11 cellular contexts compared by ENCODE assay signal in the genomic region with DNA sequence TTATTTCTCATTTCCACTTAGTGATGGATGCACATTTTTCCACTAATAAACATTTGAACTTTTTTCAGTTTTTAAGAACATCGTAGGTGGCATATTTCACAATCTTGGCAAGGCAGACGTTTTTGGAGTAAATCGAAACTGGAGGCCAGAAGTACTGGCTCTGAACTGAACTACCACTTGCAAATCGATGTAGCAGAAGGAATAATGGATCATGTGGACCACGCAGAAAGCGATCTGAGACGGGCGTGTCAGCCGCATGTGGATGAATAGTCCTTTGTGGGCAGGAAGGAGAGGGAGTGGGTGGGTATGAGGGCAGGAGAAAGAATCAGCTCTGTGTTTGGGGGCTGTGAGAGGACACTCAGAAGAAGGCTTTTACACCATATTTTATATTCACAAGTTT.
DNase-seq lines count a peak whose midpoint lies in the region; ATAC-seq and TF ChIP-seq lines count a peak whose summit lies in the region.
"Had no signal": no experiment of that assay in that cellular context is flagged by ENCODE, and none has a peak within 500 bp of the region (broad histone marks: within the 10 kb centered on the region; RNA-seq: fewer than 3 reads in every experiment).

No MANE protein-coding gene starts in this region.

- H3K27ac Mint-ChIP-seq in activated naive CD8-positive, alpha-beta T cell treated with anti-CD3 and anti-CD28 coated beads for 36 hours = no peak overlapping the region
- H3K27ac Mint-ChIP-seq: CD4-positive, alpha-beta memory T cell had no signal

- no peak overlapping the region for H3K4me3 Mint-ChIP-seq in activated naive CD8-positive, alpha-beta T cell treated with anti-CD3 and anti-CD28 coated beads for 36 hours
- H3K4me3 Mint-ChIP-seq: CD4-positive, alpha-beta memory T cell had no signal

- no peaks in the 10 kb centered on the region for H3K4me1 Mint-ChIP-seq in activated naive CD8-positive, alpha-beta T cell treated with anti-CD3 and anti-CD28 coated beads for 36 hours

- intact Hi-C loops in head of caudate nucleus (cut with DNase I) = no loop called here

- no peak for DNase-seq in AG09309 (ENCODE audit: low read depth)
- peak in 47 of 56 donors; percentile 13 to 83 (median 42) for DNase-seq in amygdala (lab: John Stamatoyannopoulos, UW)
- DNase-seq in head of caudate nucleus = peak; percentile 31 to 87 (median 70)
- peak; percentile 89 for DNase-seq in pons (ENCODE audit: low spot score)
- no peak for DNase-seq in NCI-H2081 treated with DMSO at 0.1 percent for 48 hours (lab: John Stamatoyannopoulos, UW)
- no peak for DNase-seq in effector CD4-positive, alpha-beta T cell
- no peak for DNase-seq in activated naive CD8-positive, alpha-beta T cell treated with anti-CD3 and anti-CD28 coated beads for 36 hours
- DNase-seq: activated T-cell treated with anti-CD3 and anti-CD28 coated beads, Interleukin-2, amount 50 U/mL, for 48 hours; CD4-positive, alpha-beta memory T cell; NCI-H146 had no signal

- peak overlapping the region; percentile 29 for H3K4me3 ChIP-seq in AG09309 (ENCODE audit: control insufficient read depth, low read depth, low read length)

- no peaks in the 10 kb centered on the region for H3K9me3 Mint-ChIP-seq in activated naive CD8-positive, alpha-beta T cell treated with anti-CD3 and anti-CD28 coated beads for 36 hours

- peaks cover 89% of the 10 kb centered on the region for H3K27me3 Mint-ChIP-seq in activated naive CD8-positive, alpha-beta T cell treated with anti-CD3 and anti-CD28 coated beads for 36 hours

- no peak for ATAC-seq in HG03045 (IDR thresholded peaks at IDR 0.05; ENCODE audit: unreplicated experiment)

- H3K36me3 Mint-ChIP-seq in activated naive CD8-positive, alpha-beta T cell treated with anti-CD3 and anti-CD28 coated beads for 36 hours = no peaks in the 10 kb centered on the region
- H3K36me3 Mint-ChIP-seq: CD4-positive, alpha-beta memory T cell had no signal

- TF ChIP-seq CTCF in AG09309 (IDR thresholded peaks at IDR 0.05; ENCODE audit: control insufficient read depth, insufficient read depth, low read depth, low read length, missing control alignments) = no peak

Comparison
In these comparisons a context has a peak if more than half of its experiments do, and no peak if none do; other contexts are left out.
1. DNase-seq: peak in amygdala (47 of 56), head of caudate nucleus (42 of 42) and pons (single experiment); none in AG09309 (single experiment), NCI-H2081 treated with DMSO at 0.1 percent for 48 hours (single experiment), effector CD4-positive, alpha-beta T cell (single experiment) and activated naive CD8-positive, alpha-beta T cell treated with anti-CD3 and anti-CD28 coated beads for 36 hours (single experiment).